ENCODE assay signal across 2 cellular contexts in the genomic region with DNA sequence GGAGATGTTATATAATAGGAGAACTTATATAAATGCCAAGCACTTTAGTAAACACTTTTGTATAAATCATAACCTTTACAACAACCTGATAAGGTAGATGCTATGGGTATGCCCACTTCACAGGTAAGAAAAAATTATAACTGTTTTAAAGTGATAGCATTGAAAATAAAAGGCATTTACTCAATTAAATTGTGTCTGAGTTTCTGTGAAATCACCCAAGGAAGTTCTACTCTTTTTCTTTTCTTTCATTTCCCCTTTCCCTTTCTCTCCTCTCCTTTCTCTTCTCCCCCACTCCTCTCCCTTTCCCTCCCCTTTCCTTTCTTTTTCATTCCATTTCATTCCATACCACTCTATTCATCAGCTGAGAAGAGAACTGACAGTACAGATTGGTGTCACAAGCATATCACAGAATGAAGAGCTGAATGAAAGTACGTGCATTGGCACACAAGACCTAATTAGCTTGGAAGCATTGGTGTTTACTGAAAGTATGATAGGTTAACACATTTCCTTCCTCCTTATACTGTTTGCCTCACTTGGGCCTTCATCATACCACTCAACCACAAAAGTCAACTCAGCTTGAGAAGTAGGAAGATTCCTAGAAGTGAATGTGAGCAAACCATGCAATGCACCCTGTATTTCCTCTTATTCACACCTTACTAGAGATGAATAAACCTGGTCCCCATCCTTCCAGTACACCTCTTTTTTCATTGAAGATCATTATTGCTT.
TF ChIP-seq lines count a peak whose summit lies in the region.

No MANE protein-coding gene starts in this region.

TF ChIP-seq in HepG2, 621 proteins besides CTCF, POLR2A, EP300 and RAD21:
- TF ChIP-seq HNRNPK (IDR thresholded peaks at IDR 0.05; ENCODE audit: low read depth, low read length, poor library complexity, severe bottlenecking) (peak; percentile 95), ZBTB1 (CRISPR knock-in tag; IDR thresholded peaks at IDR 0.05; ENCODE audit: borderline replicate concordance) (no peak)
TF ChIP-seq in HepG2: peak in this region for 1.

TF ChIP-seq in H1, 55 proteins besides CTCF, POLR2A, EP300 and RAD21:
- TF ChIP-seq RFX5 (IDR thresholded peaks at IDR 0.05; ENCODE audit: borderline replicate concordance, low read depth, low read length) (no peak), SIN3A (conservative IDR thresholded peaks at IDR 0.05 in 1 of 2, IDR thresholded peaks at IDR 0.05 in 1 of 2; ENCODE audit: low read depth in 1 of 2, low read length in 2 of 2) (no peak), SRF (IDR thresholded peaks at IDR 0.05; ENCODE audit: low read depth, low read length) (no peak), CREB1 (IDR thresholded peaks at IDR 0.05) (no peak), GABPA (IDR thresholded peaks at IDR 0.05; ENCODE audit: borderline replicate concordance, insufficient read depth, low read length) (no peak), CEBPB (IDR thresholded peaks at IDR 0.05; ENCODE audit: low read depth, low read length) (no peak), CTBP2 (IDR thresholded peaks at IDR 0.05; ENCODE audit: borderline replicate concordance, insufficient read depth, insufficient read length, low read length) (no peak), GTF2F1 (IDR thresholded peaks at IDR 0.05; ENCODE audit: borderline replicate concordance, low read depth, low read length) (no peak), RBBP5 (IDR thresholded peaks at IDR 0.05; ENCODE audit: borderline replicate concordance, low read depth, low read length) (no peak), TEAD4 (IDR thresholded peaks at IDR 0.05; ENCODE audit: low read depth, low read length) (no peak), CBX8 (IDR thresholded peaks at IDR 0.05; ENCODE audit: borderline replicate concordance, low read depth, low read length) (no peak), FOSL1 (IDR thresholded peaks at IDR 0.05; ENCODE audit: insufficient read depth, low read depth, low read length) (no peak), SP4 (IDR thresholded peaks at IDR 0.05; ENCODE audit: low read length) (no peak)
- TF ChIP-seq, protein P1, sequence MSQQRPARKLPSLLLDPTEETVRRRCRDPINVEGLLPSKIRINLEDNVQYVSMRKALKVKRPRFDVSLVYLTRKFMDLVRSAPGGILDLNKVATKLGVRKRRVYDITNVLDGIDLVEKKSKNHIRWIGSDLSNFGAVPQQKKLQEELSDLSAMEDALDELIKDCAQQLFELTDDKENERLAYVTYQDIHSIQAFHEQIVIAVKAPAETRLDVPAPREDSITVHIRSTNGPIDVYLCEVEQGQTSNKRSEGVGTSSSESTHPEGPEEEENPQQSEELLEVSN (IDR thresholded peaks at IDR 0.05) = no peak
- TF ChIP-seq, protein P2, sequence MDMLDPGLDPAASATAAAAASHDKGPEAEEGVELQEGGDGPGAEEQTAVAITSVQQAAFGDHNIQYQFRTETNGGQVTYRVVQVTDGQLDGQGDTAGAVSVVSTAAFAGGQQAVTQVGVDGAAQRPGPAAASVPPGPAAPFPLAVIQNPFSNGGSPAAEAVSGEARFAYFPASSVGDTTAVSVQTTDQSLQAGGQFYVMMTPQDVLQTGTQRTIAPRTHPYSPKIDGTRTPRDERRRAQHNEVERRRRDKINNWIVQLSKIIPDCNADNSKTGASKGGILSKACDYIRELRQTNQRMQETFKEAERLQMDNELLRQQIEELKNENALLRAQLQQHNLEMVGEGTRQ (IDR thresholded peaks at IDR 0.05; ENCODE audit: low read length) = no peak
